In the genomic region with DNA sequence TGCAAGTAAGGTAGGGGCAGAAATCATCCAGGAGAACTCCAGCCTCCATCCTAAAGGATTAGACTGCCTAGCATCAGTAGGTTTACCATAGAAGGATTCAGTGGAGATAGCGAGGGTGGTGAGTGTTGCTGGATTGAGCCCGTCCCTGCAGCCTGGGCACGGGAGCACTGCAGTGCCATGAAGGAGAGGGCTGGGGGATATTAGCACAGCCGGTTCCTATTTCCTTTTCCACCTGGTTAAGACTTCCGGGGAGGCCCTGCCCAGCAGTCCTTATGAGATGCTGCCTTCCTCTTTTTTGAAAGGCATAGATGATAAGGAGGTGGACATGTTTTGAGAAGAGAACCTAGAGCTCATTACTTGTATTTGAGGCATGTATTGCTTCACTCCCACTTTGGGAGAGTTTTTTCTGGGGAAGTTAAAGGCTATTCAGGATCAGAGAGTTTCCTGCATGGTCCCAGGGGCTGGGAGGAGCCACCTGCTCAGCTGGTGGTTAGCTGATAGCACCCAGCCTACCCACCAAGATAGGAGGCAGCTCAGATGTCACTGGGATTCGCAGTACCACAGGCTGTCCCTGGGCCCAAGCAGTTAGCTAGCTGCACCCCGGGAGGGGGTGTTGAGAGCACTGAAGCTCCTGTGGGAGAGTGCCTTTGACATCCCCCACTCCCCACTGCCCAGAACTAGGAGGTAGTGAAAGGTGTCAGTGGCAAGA, we compare ENCODE assay signal across 8 cellular contexts. TPM values are rescaled to one million over a fixed set of nuclear protein-coding genes. Genes with fewer than 3 reads are reported as not detected.
DNase-seq lines count a peak whose midpoint lies in the region; ATAC-seq and TF ChIP-seq lines count a peak whose summit lies in the region.

No MANE protein-coding gene starts in this region.

- H3K4me1 ChIP-seq in left ventricle myocardium inferior, result peaks cover 100% of the 10 kb centered on the region
- H3K4me1 ChIP-seq in smooth muscle cell (ENCODE audit: low read depth), result peaks cover 70% of the 10 kb centered on the region

- no peaks in the 10 kb centered on the region for H3K9me3 ChIP-seq in left ventricle myocardium inferior (replicated peaks)
- no peaks in the 10 kb centered on the region for H3K9me3 ChIP-seq in smooth muscle cell (replicated peaks; ENCODE audit: low read depth)
- no peaks in the 10 kb centered on the region for H3K9me3 ChIP-seq in MG63

- peaks cover 89% of the 10 kb centered on the region for H3K79me2 ChIP-seq in smooth muscle cell (ENCODE audit: low read depth)

- no peaks in the 10 kb centered on the region for H3K36me3 ChIP-seq in left ventricle myocardium inferior
- H3K36me3 ChIP-seq in smooth muscle cell (ENCODE audit: low read depth), result no peaks in the 10 kb centered on the region
- H3K36me3 ChIP-seq in MG63, result peaks cover 85% of the 10 kb centered on the region

- TF ChIP-seq CTCF in left ventricle myocardium inferior (IDR thresholded peaks at IDR 0.05; ENCODE audit: borderline replicate concordance), result no peak
- no peak for TF ChIP-seq CTCF in smooth muscle cell (IDR thresholded peaks at IDR 0.05; ENCODE audit: borderline replicate concordance, insufficient read depth, poor library complexity, severe bottlenecking)

- WGBS in smooth muscle cell (ENCODE audit: low lambda C conversion rate), result 43% methylated on average over 7 of the region's 7 CpGs

- H3K27ac ChIP-seq in left ventricle myocardium inferior (replicated peaks) (peak overlapping the region; percentile 95), smooth muscle cell (ENCODE audit: low read depth) (peak overlapping the region; percentile 100)

- ATAC-seq in HG03354 (IDR thresholded peaks at IDR 0.05; ENCODE audit: poor library complexity, severe bottlenecking, unreplicated experiment), result no peak
- no peak for ATAC-seq in HG02571 (IDR thresholded peaks at IDR 0.05; ENCODE audit: unreplicated experiment)

- no peak overlapping the region for H2AFZ ChIP-seq in smooth muscle cell (ENCODE audit: low read depth)

- DNase-seq in HT-29 (ENCODE audit: low spot score) (peak; percentile 56), SW480 (ENCODE audit: low spot score) (peak; percentile 80), left ventricle myocardium inferior (no peak), smooth muscle cell (lab: John Stamatoyannopoulos, UW; ENCODE audit: unreplicated experiment) (no peak), MG63 (no peak), GM19238 (ENCODE audit: insufficient read length, low spot score) (no peak)

- H3F3A ChIP-seq in smooth muscle cell (ENCODE audit: low read depth), result peaks cover 52% of the 10 kb centered on the region

- H4K20me1 ChIP-seq in smooth muscle cell (ENCODE audit: low read depth), result peaks cover 51% of the 10 kb centered on the region

- H3K4me3 ChIP-seq in left ventricle myocardium inferior, result peak overlapping the region; percentile 48
- H3K4me3 ChIP-seq in smooth muscle cell, result no peak overlapping the region
- no peak overlapping the region for H3K4me3 ChIP-seq in MG63

- peak overlapping the region; percentile 73 for H3K4me2 ChIP-seq in smooth muscle cell

- no peaks in the 10 kb centered on the region for H3K27me3 ChIP-seq in left ventricle myocardium inferior (ENCODE audit: low read depth)
- no peaks in the 10 kb centered on the region for H3K27me3 ChIP-seq in smooth muscle cell (ENCODE audit: low read depth)
- no peaks in the 10 kb centered on the region for H3K27me3 ChIP-seq in MG63

- no peak overlapping the region for H3K9ac ChIP-seq in smooth muscle cell (ENCODE audit: low read depth)

- intact Hi-C loops in left ventricle myocardium inferior (cut with micrococcal nuclease), result no loop called here

RNA-seq across cellular contexts. Expression of a gene that starts 17.2 kb away (rescaled TPM):
- total RNA-seq in HT-29 (2014; rRNA removed; shearing (Covaris generic)), result 1,009 and 1,083 TPM in 2 replicates
- total RNA-seq in left ventricle myocardium inferior (111 TPM), smooth muscle cell (311 TPM in 2 replicates)
- 53.8 and 60.4 TPM in 2 replicates for polyA plus RNA-seq in smooth muscle cell
- 476 and 621 TPM in 2 replicates for total RNA-seq in MG63 (2014; rRNA removed; shearing (Covaris generic); ENCODE audit: low replicate concordance)

RNA-seq across cellular contexts. Expression of a gene that starts 45.7 kb away (rescaled TPM):
- 724 and 815 TPM in 2 replicates for total RNA-seq in HT-29 (2014; rRNA removed; shearing (Covaris generic))
- total RNA-seq in left ventricle myocardium inferior (598 TPM), smooth muscle cell (324 and 334 TPM in 2 replicates)
- polyA plus RNA-seq in smooth muscle cell, result 178 and 181 TPM in 2 replicates
- 252 and 669 TPM in 2 replicates for total RNA-seq in MG63 (2014; rRNA removed; shearing (Covaris generic); ENCODE audit: low replicate concordance)

RNA-seq across cellular contexts. Expression of a gene that starts 46.9 kb away (rescaled TPM):
- total RNA-seq in HT-29 (2014; rRNA removed; shearing (Covaris generic)), result 0.36 TPM in 1 of 2 replicates, not detected in the other
- total RNA-seq in left ventricle myocardium inferior, result 1.6 TPM
- 0.22 and 2.1 TPM in 2 replicates for total RNA-seq in smooth muscle cell
- 0.91 TPM in 1 of 2 replicates, not detected in the other for polyA plus RNA-seq in smooth muscle cell
- 0.30 TPM in 1 of 2 replicates, not detected in the other for total RNA-seq in MG63 (2014; rRNA removed; shearing (Covaris generic); ENCODE audit: low replicate concordance)

Comparison
In these comparisons a context has a peak if more than half of its experiments do, and no peak if none do; other contexts are left out.
1. DNase-seq: peak in HT-29 (single experiment) and SW480 (single experiment); none in left ventricle myocardium inferior (single experiment), smooth muscle cell (single experiment), MG63 (single experiment) and GM19238 (single experiment).